19 cellular contexts compared by ENCODE assay signal in the genomic region with DNA sequence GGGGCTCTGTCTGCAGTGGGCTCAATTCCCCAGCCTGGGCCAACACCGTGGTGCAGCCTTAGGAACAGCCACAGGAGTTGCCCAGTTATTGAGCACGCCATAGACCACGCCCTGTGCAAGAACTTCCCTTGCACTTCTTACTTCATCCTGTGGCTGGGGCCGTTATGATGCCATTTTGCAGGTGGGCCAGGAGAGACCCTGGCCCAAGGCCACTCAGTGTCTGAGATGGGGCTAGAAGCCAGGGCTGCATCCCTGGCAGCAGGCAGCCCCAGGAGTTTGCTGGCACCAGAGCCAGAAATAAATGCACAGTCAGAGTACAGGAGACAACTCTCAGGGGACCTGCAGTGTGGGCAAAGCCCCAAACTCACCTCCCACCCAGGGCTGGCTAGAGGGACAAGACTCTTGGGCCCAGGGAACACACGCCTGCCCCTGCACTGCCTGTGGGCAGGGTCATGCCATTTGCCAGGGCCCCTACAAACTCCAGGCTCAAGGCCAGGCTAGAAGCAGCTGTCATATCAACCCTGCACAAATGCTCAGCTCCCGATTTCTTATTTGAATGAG. TPM values are rescaled to one million over a fixed set of nuclear protein-coding genes. Genes with fewer than 3 reads are reported as not detected.
DNase-seq lines count a peak whose midpoint lies in the region; ATAC-seq, FAIRE-seq and TF ChIP-seq lines count a peak whose summit lies in the region.
"Had no signal": no experiment of that assay in that cellular context is flagged by ENCODE, and none has a peak within 500 bp of the region (broad histone marks: within the 10 kb centered on the region; RNA-seq: fewer than 3 reads in every experiment).

No MANE protein-coding gene starts in this region.

- POLR2A ChIA-PET in K562 (lab: Yijun Ruan, JAX): interaction anchor here (0.6 to 1.2 kb wide), 4 partner anchors 10 to 1945 kb away, joined by 3 to 6 read pairs (median 4); no protein-coding TSS in a partner anchor
- POLR2A ChIA-PET in activated CD4-positive, alpha-beta T cell treated with anti-CD3 and anti-CD28 coated beads, Interleukin-2, amount 10 ng/mL, durations not matched to agents 7 days and 5 days (lab: Charles Lee): no interaction called here

- H3K27ac ChIP-seq in K562 (ENCODE audit: extremely low read depth, low read depth, low read length): no peak overlapping the region; the same call in 2 of the 3 replicates
- H3K27ac ChIP-seq: right lobe of liver, suprapubic skin had no signal

- H3K4me2 ChIP-seq in K562 (ENCODE audit: insufficient read depth, low read length): peak overlapping the region; percentile 64; the same call in 1 of the 2 replicates

- TF ChIP-seq CTCF in NB4 (IDR thresholded peaks at IDR 0.05; ENCODE audit: low read depth, low read length) (no peak), K562 (IDR thresholded peaks at IDR 0.05 in 2 of 3, conservative IDR thresholded peaks at IDR 0.05 in 1 of 3; ENCODE audit: insufficient read depth in 2 of 3, low read depth in 1 of 3, low read length in 3 of 3) (no peak), D721Med (IDR thresholded peaks at IDR 0.05; ENCODE audit: insufficient read depth, missing control alignments) (no peak)

- H3K27ac Mint-ChIP-seq in natural killer cell treated with Interleukin-12 subunit alpha and Interleukin-12 subunit beta and Interleukin-15 and Interleukin-18, amount 100 ng/mL, for 72 hours: no peak overlapping the region
- H3K27ac Mint-ChIP-seq in activated CD4-positive, alpha-beta T cell treated with anti-CD3 and anti-CD28 coated beads, Interleukin-2, amount 10 ng/mL, durations not matched to agents 7 days and 5 days: no peak overlapping the region

- ATAC-seq in K562: 0 out of 3 replicates have a peak, but pooled peaks have one; percentile 5
- ATAC-seq in natural killer cell treated with Interleukin-12 subunit alpha and Interleukin-12 subunit beta and Interleukin-15 and Interleukin-18, amount 100 ng/mL, for 72 hours: peak; percentile 43 to 50
- ATAC-seq: heart right ventricle had no signal

- H3K9ac ChIP-seq in K562 (ENCODE audit: insufficient read depth in 1 of 2, low read depth in 2 of 2, low read length in 2 of 2): peak overlapping the region in 1 of 2 experiments; percentile 60; a peak in 1 of 4 replicates

- no peaks in the 10 kb centered on the region for H3K9me1 ChIP-seq in K562 (ENCODE audit: control insufficient read depth, insufficient read depth, low read length)

- H2AFZ ChIP-seq in K562 (ENCODE audit: low read depth, low read length): no peak overlapping the region

- no peaks in the 10 kb centered on the region for H3K9me3 ChIP-seq in K562 (replicated peaks; ENCODE audit: control insufficient read depth, insufficient read depth, low read depth, low read length)
- H3K9me3 ChIP-seq: heart right ventricle, right lobe of liver, suprapubic skin had no signal

- FAIRE-seq in K562 (lab: Jason Lieb, UNC): no peak
- FAIRE-seq in D721Med (lab: Jason Lieb, UNC): no peak
- FAIRE-seq: GM18507 had no signal

- peaks cover 7% of the 10 kb centered on the region; the same call in 2 of the 3 replicates for H3K36me3 ChIP-seq in K562 (ENCODE audit: control insufficient read depth, insufficient read depth, low read length)
- H3K36me3 ChIP-seq: heart right ventricle, right lobe of liver, suprapubic skin had no signal

- no peaks in the 10 kb centered on the region for H3K27me3 ChIP-seq in K562 (ENCODE audit: control insufficient read depth in 2 of 2, insufficient read depth in 2 of 2, low read length in 2 of 2)
- H3K27me3 ChIP-seq: right lobe of liver, suprapubic skin had no signal

- no peaks in the 10 kb centered on the region for H4K20me1 ChIP-seq in K562 (replicated peaks; ENCODE audit: control insufficient read depth, insufficient read depth, low read length)

- BruUV-seq in K562 (replicated peaks; lab: Mats Ljungman, UMichigan): no TSS peak

- no peak for TF ChIP-seq EP300 in K562 (IDR thresholded peaks at IDR 0.05; ENCODE audit: low read length)

- in situ Hi-C loops in G401 (cut with HindIII; ENCODE audit: low sequenced_read_pairs): no loop called here
- in situ Hi-C loops in K562 (cut with MboI): no loop called here

- H3K9me3 Mint-ChIP-seq in natural killer cell treated with Interleukin-12 subunit alpha and Interleukin-12 subunit beta and Interleukin-15 and Interleukin-18, amount 100 ng/mL, for 72 hours: no peaks in the 10 kb centered on the region
- H3K9me3 Mint-ChIP-seq in activated CD4-positive, alpha-beta T cell treated with anti-CD3 and anti-CD28 coated beads, Interleukin-2, amount 10 ng/mL, durations not matched to agents 7 days and 5 days: no peaks in the 10 kb centered on the region

- peak; percentile 70 for DNase-seq in G401 (ENCODE audit: low spot score)
- DNase-seq in NB4 (ENCODE audit: low read depth): peak; percentile 77
- no peak for DNase-seq in K562 (ENCODE audit: extremely low read depth in 1 of 4, low spot score in 3 of 4)
- DNase-seq in natural killer cell treated with Interleukin-12 subunit alpha and Interleukin-12 subunit beta and Interleukin-15 and Interleukin-18, amount 100 ng/mL, for 72 hours (ENCODE audit: low spot score): peak; percentile 28
- no peak for DNase-seq in activated CD4-positive, alpha-beta T cell treated with anti-CD3 and anti-CD28 coated beads, Interleukin-2, amount 10 ng/mL, durations not matched to agents 7 days and 5 days
- DNase-seq in putamen (ENCODE audit: low spot score): no peak
- DNase-seq in D721Med (ENCODE audit: insufficient read length, low spot score): no peak
- DNase-seq: activated CD4-positive, CD25-positive, alpha-beta regulatory T cell treated with anti-CD3 and anti-CD28 coated beads, Interleukin-2, amount 50 U/mL, for 72 hours; activated CD8-positive, alpha-beta memory T cell treated with anti-CD3 and anti-CD28 coated beads, Interleukin-2, amount 50 U/mL, for 4 hours; activated naive CD4-positive, alpha-beta T cell; DMS53; heart right ventricle; IMR-90; NCI-H1048; Right ventricle myocardium superior; stimulated activated CD4-positive, alpha-beta T cell treated with anti-CD3 and anti-CD28 coated beads, Interleukin-2, amount 100 ng/mL, for 48 hours had no signal

- H3K36me3 Mint-ChIP-seq in natural killer cell treated with Interleukin-12 subunit alpha and Interleukin-12 subunit beta and Interleukin-15 and Interleukin-18, amount 100 ng/mL, for 72 hours: no peaks in the 10 kb centered on the region
- no peaks in the 10 kb centered on the region for H3K36me3 Mint-ChIP-seq in activated CD4-positive, alpha-beta T cell treated with anti-CD3 and anti-CD28 coated beads, Interleukin-2, amount 10 ng/mL, durations not matched to agents 7 days and 5 days (ENCODE audit: low read depth)

- 59% methylated on average over 6 of the region's 6 CpGs for WGBS in K562 (ENCODE audit: insufficient coverage, low coverage, missing lambda C conversion rate)

- peaks cover 42 to 64% of the 10 kb centered on the region in 2 experiments for H3K4me1 ChIP-seq in K562 (replicated peaks in 1 of 2; ENCODE audit: control insufficient read depth in 2 of 2, insufficient read depth in 2 of 2, low read length in 2 of 2)

- TF ChIP-seq POLR2A in NB4 (IDR thresholded peaks at IDR 0.05; ENCODE audit: extremely low read depth, insufficient read length): no peak
- no peak for TF ChIP-seq POLR2A in K562 (conservative IDR thresholded peaks at IDR 0.05)

- H3K4me1 Mint-ChIP-seq in natural killer cell treated with Interleukin-12 subunit alpha and Interleukin-12 subunit beta and Interleukin-15 and Interleukin-18, amount 100 ng/mL, for 72 hours (ENCODE audit: low read depth in 2 of 2): no peaks in the 10 kb centered on the region
- peaks cover 10% of the 10 kb centered on the region for H3K4me1 Mint-ChIP-seq in activated CD4-positive, alpha-beta T cell treated with anti-CD3 and anti-CD28 coated beads, Interleukin-2, amount 10 ng/mL, durations not matched to agents 7 days and 5 days

- H3K4me3 ChIP-seq in NB4 (ENCODE audit: low read depth, low read length) (peak overlapping the region; percentile 44), K562 (no peak overlapping the region)
- H3K4me3 ChIP-seq: heart right ventricle, right lobe of liver, suprapubic skin had no signal

- CTCF ChIA-PET in K562 (lab: Yijun Ruan, JAX; ENCODE audit: low intra/inter-chr PET ratio): no interaction called here
- CTCF ChIA-PET in activated CD4-positive, alpha-beta T cell treated with anti-CD3 and anti-CD28 coated beads, Interleukin-2, amount 10 ng/mL, durations not matched to agents 7 days and 5 days (lab: Charles Lee): interaction anchor here (1.0 to 1.1 kb wide), 2 partner anchors 8 to 17 kb away, joined by 3 to 4 read pairs; no protein-coding TSS in a partner anchor

- no peaks in the 10 kb centered on the region for H3K27me3 Mint-ChIP-seq in natural killer cell treated with Interleukin-12 subunit alpha and Interleukin-12 subunit beta and Interleukin-15 and Interleukin-18, amount 100 ng/mL, for 72 hours
- no peaks in the 10 kb centered on the region for H3K27me3 Mint-ChIP-seq in activated CD4-positive, alpha-beta T cell treated with anti-CD3 and anti-CD28 coated beads, Interleukin-2, amount 10 ng/mL, durations not matched to agents 7 days and 5 days

- no peak for TF ChIP-seq RAD21 in K562 (CRISPR knock-in tag; conservative IDR thresholded peaks at IDR 0.05 in 1 of 2, IDR thresholded peaks at IDR 0.05 in 1 of 2)

- H3K79me2 ChIP-seq in K562 (ENCODE audit: control insufficient read depth, insufficient read depth, low read length): peaks cover 80% of the 10 kb centered on the region

- intact Hi-C loops in K562 (cut with micrococcal nuclease): no loop called here

- no peak overlapping the region for H3K4me3 Mint-ChIP-seq in natural killer cell treated with Interleukin-12 subunit alpha and Interleukin-12 subunit beta and Interleukin-15 and Interleukin-18, amount 100 ng/mL, for 72 hours
- H3K4me3 Mint-ChIP-seq in activated CD4-positive, alpha-beta T cell treated with anti-CD3 and anti-CD28 coated beads, Interleukin-2, amount 10 ng/mL, durations not matched to agents 7 days and 5 days: no peak overlapping the region

RNA-seq across cellular contexts. Expression of a gene that starts 6.7 kb away (rescaled TPM):
- 8.0 and 9.3 TPM in 2 replicates for total RNA-seq in G401 (2014; rRNA removed; shearing (Covaris generic))
- total RNA-seq in K562 (2011; cell fraction: chromatin; rRNA removed; ENCODE audit: low replicate concordance): 10.6 and 16.2 TPM in 2 replicates
- total RNA-seq in K562 (2011; cell fraction: nucleolus; rRNA removed): 11.2 and 12.9 TPM in 2 replicates
- total RNA-seq in K562 (2011; cell fraction: nucleoplasm; rRNA removed): 11.4 and 11.6 TPM in 2 replicates
- total RNA-seq in K562 (2014; rRNA removed) (13.4 and 20.8 TPM in 2 replicates), K562 (2014; rRNA removed; fragmentation: Illumina TruSeq; extraction: Trizol) (17.5 and 20.0 TPM in 2 replicates), K562 (2015; rRNA removed; fragmentation: Illumina TruSeq; extraction: Trizol) (16.3 and 16.5 TPM in 2 replicates), K562 (2021) (21.1 and 21.3 TPM in 2 replicates)
- polyA plus RNA-seq in K562 (2011; rRNA removed) (13.2 and 18.7 TPM in 2 replicates), K562 (2014; fragmentation: Illumina TruSeq; extraction: Trizol) (23.5 and 26.6 TPM in 2 replicates), K562 (2014; fragmentation: Nextera tagmentation; extraction: Ambion mirVana) (10 to 100 TPM in 1 of 2 experiments, 1 to 10 TPM in 1; 9.5 to 12.2 TPM), K562 (2014; rRNA removed) (18.0 and 20.3 TPM in 2 replicates)
- polyA plus RNA-seq in K562 (2011; cell fraction: cytosol; rRNA removed): 15.4 and 25.7 TPM in 2 replicates
- polyA plus RNA-seq in K562 (2011; cell fraction: nucleus; rRNA removed): 8.4 and 15.2 TPM in 2 replicates
- polyA plus RNA-seq in K562 (2012): 14.3 and 16.8 TPM in 2 replicates
- 13.1 and 21.5 TPM in 2 replicates for polyA minus RNA-seq in K562 (2011; rRNA and poly(A)+ RNA removed)
- polyA minus RNA-seq in K562 (2011; cell fraction: cytosol; rRNA and poly(A)+ RNA removed): 8.4 and 12.5 TPM in 2 replicates
- 4.7 and 5.2 TPM in 2 replicates for polyA minus RNA-seq in K562 (2011; cell fraction: nucleus; rRNA and poly(A)+ RNA removed)
- total RNA-seq in natural killer cell treated with Interleukin-12 subunit alpha and Interleukin-12 subunit beta and Interleukin-15 and Interleukin-18, amount 100 ng/mL, for 72 hours: 1 to 10 TPM in 1 of 2 donors, under 1 TPM in 1; 0.95 to 1.8 TPM
- total RNA-seq in activated CD4-positive, alpha-beta T cell treated with anti-CD3 and anti-CD28 coated beads, Interleukin-2, amount 10 ng/mL, durations not matched to agents 7 days and 5 days: 1 to 10 TPM; 7.2 to 8.2 TPM

Comparison
In these comparisons a context has a peak if more than half of its experiments do, and no peak if none do; other contexts are left out.
1. DNase-seq: peak in G401 (single experiment), NB4 (single experiment) and natural killer cell treated with Interleukin-12 subunit alpha and Interleukin-12 subunit beta and Interleukin-15 and Interleukin-18, amount 100 ng/mL, for 72 hours (single experiment); none in K562 (0 of 4), activated CD4-positive, alpha-beta T cell treated with anti-CD3 and anti-CD28 coated beads, Interleukin-2, amount 10 ng/mL, durations not matched to agents 7 days and 5 days (single experiment), putamen (single experiment) and D721Med (single experiment).